In genomic region chr3:25782636-25782937, GRCh38 we compare ENCODE assay signal across 7 cellular contexts. TPM values are rescaled to one million over a fixed set of nuclear protein-coding genes. Genes with fewer than 3 reads are reported as not detected.
DNase-seq lines count a peak whose midpoint lies in the region; TF ChIP-seq lines count a peak whose summit lies in the region.

No MANE protein-coding gene starts in this region.

- H3K27ac ChIP-seq in HL-60 (replicated peaks) (peak overlapping the region; percentile 97), stomach smooth muscle (ENCODE audit: low read length) (peak overlapping the region; percentile 53)

- H3K27ac Mint-ChIP-seq in activated naive CD8-positive, alpha-beta T cell = peak overlapping the region; percentile 89
- H3K27ac Mint-ChIP-seq in immature natural killer cell = peak overlapping the region; percentile 85 to 93 (median 90)

- no peaks in the 10 kb centered on the region for H3K27me3 Mint-ChIP-seq in activated naive CD8-positive, alpha-beta T cell
- H3K27me3 Mint-ChIP-seq in immature natural killer cell (ENCODE audit: low read depth in 3 of 3) = peaks cover 0 to 18% (median 0%) of the 10 kb centered on the region in 3 donors

- H3K9ac ChIP-seq in stomach smooth muscle (ENCODE audit: low read length in 2 of 2) = peak overlapping the region; percentile 62 to 71

- H3K4me1 ChIP-seq in stomach smooth muscle (ENCODE audit: control insufficient read depth, insufficient read depth, low read length) = peaks cover 9% of the 10 kb centered on the region

- H3K27me3 ChIP-seq in HL-60 (ENCODE audit: insufficient read depth, poor library complexity, severe bottlenecking) = no peaks in the 10 kb centered on the region
- no peaks in the 10 kb centered on the region for H3K27me3 ChIP-seq in stomach smooth muscle (ENCODE audit: control insufficient read depth in 1 of 2, insufficient read depth in 2 of 2, low read length in 2 of 2)

- H3K4me3 Mint-ChIP-seq in activated naive CD8-positive, alpha-beta T cell = peak overlapping the region; percentile 94
- peak overlapping the region; percentile 89 to 95 (median 92) for H3K4me3 Mint-ChIP-seq in immature natural killer cell

- no peaks in the 10 kb centered on the region for H3K9me3 Mint-ChIP-seq in activated naive CD8-positive, alpha-beta T cell (ENCODE audit: low read depth)
- no peaks in the 10 kb centered on the region for H3K9me3 Mint-ChIP-seq in immature natural killer cell

- H3K4me1 Mint-ChIP-seq in activated naive CD8-positive, alpha-beta T cell (ENCODE audit: low read depth) = peaks cover 52% of the 10 kb centered on the region
- peaks cover 38 to 55% of the 10 kb centered on the region in 2 donors for H3K4me1 Mint-ChIP-seq in immature natural killer cell

- no peak for TF ChIP-seq CTCF in HL-60 (IDR thresholded peaks at IDR 0.05; ENCODE audit: insufficient read depth, low read length)

- peaks cover 10% of the 10 kb centered on the region for H3K36me3 Mint-ChIP-seq in activated naive CD8-positive, alpha-beta T cell
- H3K36me3 Mint-ChIP-seq in immature natural killer cell = peaks cover 3 to 6% (median 5%) of the 10 kb centered on the region in 3 donors

- no peaks in the 10 kb centered on the region for H3K9me3 ChIP-seq in stomach smooth muscle (ENCODE audit: control insufficient read depth in 2 of 2, low read length in 2 of 2)

- H3K36me3 ChIP-seq in stomach smooth muscle (ENCODE audit: control insufficient read depth in 2 of 2, insufficient read depth in 2 of 2, low read length in 2 of 2) = peaks cover 0 to 7% of the 10 kb centered on the region in 2 donors

- DNase-seq in HL-60 (ENCODE audit: low read depth in 1 of 2, low spot score in 1 of 2) = no peak
- no peak for DNase-seq in immature natural killer cell
- DNase-seq in LoVo (ENCODE audit: low spot score) = no peak
- no peak for DNase-seq in SHP77 treated with DMSO at 0.1 percent for 48 hours (lab: John Stamatoyannopoulos, UW)
- no peak for DNase-seq in kidney tubule cell (ENCODE audit: low spot score)

- H3K4me3 ChIP-seq in HL-60 (replicated peaks; ENCODE audit: insufficient read depth, low read length) (peak overlapping the region; percentile 87), stomach smooth muscle (ENCODE audit: low read length in 2 of 2) (peak overlapping the region; percentile 72 to 87)

RNA-seq across cellular contexts. Expression of gene NGLY1, which starts 0.7 kb away (rescaled TPM):
- 10 to 100 TPM; 39.4 to 62.3 (median 55.7) TPM for polyA plus RNA-seq in immature natural killer cell

RNA-seq across cellular contexts. Expression of gene OXSM, which starts 7.3 kb away (rescaled TPM):
- polyA plus RNA-seq in immature natural killer cell = 10 to 100 TPM in 2 of 3 donors, 1 to 10 TPM in 1; 6.2 to 12.6 (median 10.3) TPM
